32 cellular contexts compared by ENCODE assay signal in genomic region chr7:138804618-138805017, GRCh38. TPM values are rescaled to one million over a fixed set of nuclear protein-coding genes. Genes with fewer than 3 reads are reported as not detected.
"Had no signal": no experiment of that assay in that cellular context is flagged by ENCODE, and none has a peak within 500 bp of the region (broad histone marks: within the 10 kb centered on the region; RNA-seq: fewer than 3 reads in every experiment).

No MANE protein-coding gene starts in this region.

- H3K36me3 Mint-ChIP-seq: mesothelial cell of epicardium had no signal

- H3K9me3 Mint-ChIP-seq: dendritic cell treated with granulocyte-macrophage colony-stimulating factor and Interleukin-4, amounts not matched to agents 40 ng/mL and 50 ng/mL, for 4 days; effector memory CD8-positive, alpha-beta T cell; endodermal cell; mesothelial cell of epicardium had no signal

- H3K36me3 ChIP-seq: colonic mucosa, esophagus squamous epithelium, gastrocnemius medialis, heart right ventricle, left lung, lower lobe of right lung had no signal

- H3K4me1 ChIP-seq: colonic mucosa, esophagus squamous epithelium, gastrocnemius medialis, heart right ventricle, left lung, lower lobe of right lung had no signal

- H3K4me1 Mint-ChIP-seq: endodermal cell, mesothelial cell of epicardium had no signal

- H3K27me3 ChIP-seq: colonic mucosa, esophagus squamous epithelium, gastrocnemius medialis, left lung had no signal

- DNase-seq: colonic mucosa; cortex of kidney; effector CD8-positive, alpha-beta T cell; effector memory CD8-positive, alpha-beta T cell; endodermal cell; erythroblast; esophagus squamous epithelium; foreskin fibroblast; foreskin melanocyte; gastrocnemius medialis; glutamatergic neuron; head of caudate nucleus; heart right ventricle; hippocampal formation; left cardiac atrium; left lung; left ventricle myocardium superior; lower lobe of right lung; mesenchymal stem cell had no signal

- H3K4me3 ChIP-seq: colonic mucosa, esophagus squamous epithelium, gastrocnemius medialis, heart right ventricle, left lung, lower lobe of right lung had no signal

- H3K27ac Mint-ChIP-seq: dendritic cell treated with granulocyte-macrophage colony-stimulating factor and Interleukin-4, amounts not matched to agents 40 ng/mL and 50 ng/mL, for 4 days; effector memory CD8-positive, alpha-beta T cell; endodermal cell; mesothelial cell of epicardium had no signal

- FAIRE-seq: endometrium, islet of Langerhans, keratinocyte had no signal

- H3K27ac ChIP-seq: colonic mucosa, epithelial cell of prostate, esophagus squamous epithelium, gastrocnemius medialis, heart right ventricle, left lung, lower lobe of right lung had no signal

- H3K4me3 Mint-ChIP-seq: dendritic cell treated with granulocyte-macrophage colony-stimulating factor and Interleukin-4, amounts not matched to agents 40 ng/mL and 50 ng/mL, for 4 days; effector memory CD8-positive, alpha-beta T cell; endodermal cell; mesothelial cell of epicardium had no signal

- H3K9me3 ChIP-seq: colonic mucosa, gastrocnemius medialis, left lung, lower lobe of right lung had no signal

- ATAC-seq: effector memory CD8-positive, alpha-beta T cell; esophagus mucosa; gastrocnemius medialis; heart right ventricle; left cardiac atrium; left lung; left ventricle myocardium superior; lower lobe of right lung had no signal

RNA-seq across cellular contexts. Expression of gene ATP6V0A4, which starts 6.6 kb away (rescaled TPM):
- total RNA-seq: colonic mucosa, gastrocnemius medialis, glomerular endothelial cell, heart right ventricle, left cardiac atrium, left ventricle myocardium superior, mesenteric fat pad, mucosa of gallbladder had no signal
- polyA plus RNA-seq: heart right ventricle had no signal

RNA-seq across cellular contexts. Expression of gene TMEM213, which starts 6.8 kb away (rescaled TPM):
- total RNA-seq: colonic mucosa, dermis microvascular lymphatic vessel endothelial cell, endodermal cell, esophagus mucosa, gastrocnemius medialis, glomerular endothelial cell, heart right ventricle, kidney epithelial cell, left cardiac atrium, left ventricle myocardium superior, lung microvascular endothelial cell, mesenteric fat pad, mesothelial cell of epicardium had no signal
- polyA plus RNA-seq: heart right ventricle, keratinocyte had no signal
